In the genomic region with DNA sequence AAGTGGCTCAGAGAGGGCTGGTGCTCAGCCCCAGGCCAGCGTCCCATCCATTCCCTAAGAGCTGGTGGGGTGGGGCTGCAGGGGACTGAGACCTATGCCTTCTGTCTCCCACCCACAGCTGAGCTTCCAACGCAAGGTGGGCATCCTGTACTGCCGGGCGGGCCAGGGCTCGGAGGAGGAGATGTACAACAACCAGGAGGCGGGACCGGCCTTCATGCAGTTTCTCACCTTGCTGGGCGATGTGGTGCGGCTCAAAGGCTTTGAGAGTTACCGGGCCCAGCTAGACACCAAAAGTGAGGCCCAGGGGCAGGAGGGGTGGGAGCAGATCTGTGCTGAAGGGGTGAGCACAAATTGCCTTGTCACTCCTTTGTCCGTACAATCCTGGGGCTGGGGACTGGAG, we compare ENCODE assay signal across 16 cellular contexts.
"Had no signal": no experiment of that assay in that cellular context is flagged by ENCODE, and none has a peak within 500 bp of the region (broad histone marks: within the 10 kb centered on the region; RNA-seq: fewer than 3 reads in every experiment).

No MANE protein-coding gene starts in this region.

- H3K27ac ChIP-seq: uterus had no signal

- H3K4me3 ChIP-seq: gastroesophageal sphincter, lung, tibial nerve, uterus had no signal

- DNase-seq: activated CD4-positive, alpha-beta memory T cell treated with anti-CD3 and anti-CD28 coated beads for 36 hours; activated CD4-positive, CD25-positive, alpha-beta regulatory T cell treated with anti-CD3 and anti-CD28 coated beads, Interleukin-2, amount 50 U/mL, for 72 hours; activated gamma-delta T cell treated with Interleukin-2 at 50 U/mL for 16 hours; activated T-cell treated with anti-CD3 and anti-CD28 coated beads, Interleukin-2, amount 50 U/mL, for 4 hours; aorta; cerebellar nuclear complex; dermis blood vessel endothelial cell; retina; stimulated activated naive CD4-positive, alpha-beta T cell; substantia nigra; T-cell; T1000; uterus had no signal

- H3K36me3 ChIP-seq: uterus had no signal

- ATAC-seq: activated T-cell treated with anti-CD3 and anti-CD28 coated beads, Interleukin-2, amount 50 U/mL, for 4 hours; gastroesophageal sphincter; T-cell had no signal

- H3K27me3 ChIP-seq: gastroesophageal sphincter, tibial nerve, uterus had no signal

- H3K9me3 ChIP-seq: gastroesophageal sphincter, tibial nerve, uterus had no signal

- H3K4me3 Mint-ChIP-seq: activated CD4-positive, alpha-beta memory T cell treated with anti-CD3 and anti-CD28 coated beads for 36 hours; activated T-cell treated with anti-CD3 and anti-CD28 coated beads, Interleukin-2, amount 50 U/mL, for 4 hours had no signal

- H3K27me3 Mint-ChIP-seq: activated CD4-positive, alpha-beta memory T cell treated with anti-CD3 and anti-CD28 coated beads for 36 hours; T-cell had no signal

- H3K9me3 Mint-ChIP-seq: activated CD4-positive, alpha-beta memory T cell treated with anti-CD3 and anti-CD28 coated beads for 36 hours; activated T-cell treated with anti-CD3 and anti-CD28 coated beads, Interleukin-2, amount 50 U/mL, for 4 hours; T-cell had no signal
